13 cellular contexts compared by ENCODE assay signal in genomic region chr2:134177351-134177931, GRCh38.
A peak's percentile ranks its signal among the peaks of the same experiment; 100 is the strongest.
DNase-seq lines count a peak whose midpoint lies in the region; ATAC-seq and TF ChIP-seq lines count a peak whose summit lies in the region.
"Had no signal": no experiment of that assay in that cellular context is flagged by ENCODE, and none has a peak within 500 bp of the region (broad histone marks: within the 10 kb centered on the region; RNA-seq: fewer than 3 reads in every experiment).

No MANE protein-coding gene starts in this region.

- no peaks in the 10 kb centered on the region for H3K36me3 ChIP-seq in endodermal cell (ENCODE audit: control insufficient read depth, insufficient read depth, low read length)
- H3K36me3 ChIP-seq: esophagus squamous epithelium had no signal

- ATAC-seq in naive thymus-derived CD8-positive, alpha-beta T cell: no peak
- ATAC-seq in GM18909 (IDR thresholded peaks at IDR 0.05; ENCODE audit: poor library complexity, unreplicated experiment) (no peak), GM19395 (IDR thresholded peaks at IDR 0.05; ENCODE audit: unreplicated experiment) (no peak)
- ATAC-seq: activated naive CD8-positive, alpha-beta T cell treated with anti-CD3 and anti-CD28 coated beads, Interleukin-2, amount 50 U/mL, for 24 hours had no signal

- H3K4me1 Mint-ChIP-seq in endodermal cell: peaks cover 18% of the 10 kb centered on the region
- H3K4me1 Mint-ChIP-seq in naive thymus-derived CD8-positive, alpha-beta T cell: peaks cover 45 to 96% (median 93%) of the 10 kb centered on the region in 4 donors

- no peak for TF ChIP-seq CTCF in endodermal cell (conservative IDR thresholded peaks at IDR 0.05)

- H3K27me3 ChIP-seq in endodermal cell (ENCODE audit: control insufficient read depth, insufficient read depth, low read length, poor library complexity, severe bottlenecking): no peaks in the 10 kb centered on the region
- H3K27me3 ChIP-seq: esophagus squamous epithelium had no signal

- H3K27ac Mint-ChIP-seq in endodermal cell: peak overlapping the region; percentile 72
- H3K27ac Mint-ChIP-seq in naive thymus-derived CD8-positive, alpha-beta T cell: peak overlapping the region; percentile 10 to 99 (median 92)
- H3K27ac Mint-ChIP-seq: activated naive CD8-positive, alpha-beta T cell treated with anti-CD3 and anti-CD28 coated beads, Interleukin-2, amount 50 U/mL, for 24 hours had no signal

- no peak overlapping the region for H3K4me3 Mint-ChIP-seq in endodermal cell
- no peak overlapping the region for H3K4me3 Mint-ChIP-seq in naive thymus-derived CD8-positive, alpha-beta T cell
- H3K4me3 Mint-ChIP-seq: activated naive CD8-positive, alpha-beta T cell treated with anti-CD3 and anti-CD28 coated beads, Interleukin-2, amount 50 U/mL, for 24 hours had no signal

- WGBS in endodermal cell (ENCODE audit: insufficient coverage in 1 of 2, insufficient read length in 1 of 2), 2 experiments: 79 to 93% methylated on average over 7 to 13 of the region's 13 CpGs

- H3K27ac ChIP-seq in endodermal cell (ENCODE audit: low read depth, low read length): peak overlapping the region; percentile 47
- H3K27ac ChIP-seq: esophagus squamous epithelium, skin epidermis had no signal

- peaks cover 5% of the 10 kb centered on the region for H3K4me1 ChIP-seq in endodermal cell (ENCODE audit: control insufficient read depth, insufficient read depth, low read length)

- H3K9me3 ChIP-seq in endodermal cell (ENCODE audit: control insufficient read depth, low read length): no peaks in the 10 kb centered on the region
- H3K9me3 ChIP-seq: esophagus squamous epithelium had no signal

- H3K9ac ChIP-seq in endodermal cell (ENCODE audit: extremely low read depth, low read length, poor library complexity, severe bottlenecking): no peak overlapping the region

- no peaks in the 10 kb centered on the region for H3K9me3 Mint-ChIP-seq in endodermal cell
- no peaks in the 10 kb centered on the region for H3K9me3 Mint-ChIP-seq in naive thymus-derived CD8-positive, alpha-beta T cell
- H3K9me3 Mint-ChIP-seq: activated naive CD8-positive, alpha-beta T cell treated with anti-CD3 and anti-CD28 coated beads, Interleukin-2, amount 50 U/mL, for 24 hours had no signal

- no peaks in the 10 kb centered on the region for H3K27me3 Mint-ChIP-seq in endodermal cell (ENCODE audit: insufficient read depth)
- H3K27me3 Mint-ChIP-seq in naive thymus-derived CD8-positive, alpha-beta T cell: no peaks in the 10 kb centered on the region
- H3K27me3 Mint-ChIP-seq: activated naive CD8-positive, alpha-beta T cell treated with anti-CD3 and anti-CD28 coated beads, Interleukin-2, amount 50 U/mL, for 24 hours had no signal

- H3K36me3 Mint-ChIP-seq in endodermal cell (ENCODE audit: low read depth): peaks cover 1% of the 10 kb centered on the region
- peaks cover 0 to 3% (median 0%) of the 10 kb centered on the region in 3 donors for H3K36me3 Mint-ChIP-seq in naive thymus-derived CD8-positive, alpha-beta T cell

- no peak overlapping the region for H3K4me3 ChIP-seq in endodermal cell (ENCODE audit: low read length)
- H3K4me3 ChIP-seq: esophagus squamous epithelium, skin epidermis had no signal

- DNase-seq in DMS153 treated with DMSO at 0.1 percent for 48 hours (lab: John Stamatoyannopoulos, UW; ENCODE audit: unreplicated experiment) (peak; percentile 17), NCI-H345 (lab: John Stamatoyannopoulos, UW) (peak; percentile 52), endodermal cell (no peak), NCI-H82 (lab: John Stamatoyannopoulos, UW) (no peak), AG20443 (ENCODE audit: low spot score) (no peak)
- DNase-seq in naive thymus-derived CD8-positive, alpha-beta T cell: no peak
- DNase-seq: activated CD4-positive, alpha-beta T cell treated with anti-CD3 and anti-CD28 coated beads for 1 hour; activated naive CD8-positive, alpha-beta T cell treated with anti-CD3 and anti-CD28 coated beads, Interleukin-2, amount 50 U/mL, for 24 hours; esophagus squamous epithelium; NCI-H187 treated with DMSO at 0.1 percent for 48 hours had no signal

- POLR2A ChIA-PET in naive thymus-derived CD8-positive, alpha-beta T cell (lab: Charles Lee): interaction anchor here (0.5 kb wide), 1 partner anchor 31 kb away, joined by 4 read pairs; no protein-coding TSS in a partner anchor

Comparison
In these comparisons a context has a peak if more than half of its experiments do, and no peak if none do; other contexts are left out.
1. DNase-seq: peak in DMS153 treated with DMSO at 0.1 percent for 48 hours (single experiment) and NCI-H345 (single experiment); none in endodermal cell (single experiment), naive thymus-derived CD8-positive, alpha-beta T cell (0 of 10), NCI-H82 (single experiment) and AG20443 (single experiment).